Comparison of ENCODE assay signal across 31 cellular contexts in the genomic region with DNA sequence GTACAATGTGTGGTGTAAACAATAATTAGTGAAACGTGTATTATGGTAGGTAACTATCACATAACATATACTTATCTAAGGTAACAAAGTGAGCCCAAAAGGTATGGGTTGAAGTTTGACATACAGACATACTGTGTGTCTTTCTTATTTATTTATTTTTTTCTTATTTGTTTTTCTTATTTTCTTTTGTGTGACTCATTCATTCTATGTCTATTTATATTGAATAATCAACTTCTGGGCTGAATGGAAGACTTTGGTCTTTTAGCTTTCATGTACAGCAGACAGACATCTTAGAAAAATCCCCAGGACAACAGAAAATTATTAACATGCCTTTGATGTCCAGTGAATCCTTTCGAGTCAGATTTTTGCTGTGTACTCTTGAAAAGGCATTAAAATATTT.
"Had no signal": no experiment of that assay in that cellular context is flagged by ENCODE, and none has a peak within 500 bp of the region (broad histone marks: within the 10 kb centered on the region; RNA-seq: fewer than 3 reads in every experiment).

No MANE protein-coding gene starts in this region.

- FAIRE-seq: urothelium cell line had no signal

- H3K9me3 Mint-ChIP-seq: natural killer cell; stimulated activated memory B cell treated with anti-CD40 and anti-IgM and Interleukin-4, amounts not matched to agents 10 μg/mL and 1 μg/mL and 100 μg/mL, for 72 hours had no signal

- ATAC-seq: natural killer cell; psoas muscle; right cardiac atrium; sciatic nerve; stimulated activated memory B cell treated with anti-CD40 and anti-IgM and Interleukin-4, amounts not matched to agents 10 μg/mL and 1 μg/mL and 100 μg/mL, for 72 hours; stimulated activated naive CD8-positive, alpha-beta T cell treated with anti-CD3 and anti-CD28 coated beads, Interleukin-15, amount 100 ng/mL, for 72 hours; stimulated activated naive CD8-positive, alpha-beta T cell treated with anti-CD3 and anti-CD28 coated beads, Interleukin-15, Interleukin-2, amounts not matched to agents 100 U/mL and 50 U/mL, for 24 hours had no signal

- H3K9me3 ChIP-seq: ovary, psoas muscle, suprapubic skin, testis, transverse colon, upper lobe of left lung, vagina had no signal

- H3K4me3 Mint-ChIP-seq: natural killer cell; nephron; neural progenitor cell; stimulated activated memory B cell treated with anti-CD40 and anti-IgM and Interleukin-4, amounts not matched to agents 10 μg/mL and 1 μg/mL and 100 μg/mL, for 72 hours had no signal

- H3K9ac ChIP-seq: neural progenitor cell, parathyroid adenoma had no signal

- H3K27me3 ChIP-seq: neural progenitor cell, ovary, spleen, suprapubic skin, testis, tibial artery, transverse colon, upper lobe of left lung, vagina had no signal

- H2AFZ ChIP-seq: neural progenitor cell, parathyroid adenoma had no signal

- H3K4me2 ChIP-seq: neural progenitor cell, smooth muscle cell had no signal

- H3K4me1 Mint-ChIP-seq: stimulated activated memory B cell treated with anti-CD40 and anti-IgM and Interleukin-4, amounts not matched to agents 10 μg/mL and 1 μg/mL and 100 μg/mL, for 72 hours had no signal

- H3K4me1 ChIP-seq: neural progenitor cell, spleen, testis, upper lobe of left lung, vagina had no signal

- H3K27me3 Mint-ChIP-seq: progenitor cell of endocrine pancreas; stimulated activated memory B cell treated with anti-CD40 and anti-IgM and Interleukin-4, amounts not matched to agents 10 μg/mL and 1 μg/mL and 100 μg/mL, for 72 hours; stimulated activated naive CD8-positive, alpha-beta T cell treated with anti-CD3 and anti-CD28 coated beads, Interleukin-15, amount 100 ng/mL, for 72 hours had no signal

- H3K4me3 ChIP-seq: neural progenitor cell, ovary, psoas muscle, skin epidermis, smooth muscle cell, spleen, suprapubic skin, testis, tibial artery, transverse colon, upper lobe of left lung, vagina had no signal

- H3K79me2 ChIP-seq: parathyroid adenoma had no signal

- H3K27ac Mint-ChIP-seq: nephron; neural progenitor cell; progenitor cell of endocrine pancreas; stimulated activated memory B cell treated with anti-CD40 and anti-IgM and Interleukin-4, amounts not matched to agents 10 μg/mL and 1 μg/mL and 100 μg/mL, for 72 hours; stimulated activated naive CD8-positive, alpha-beta T cell treated with anti-CD3 and anti-CD28 coated beads, Interleukin-15, amount 100 ng/mL, for 72 hours had no signal

- H3K36me3 Mint-ChIP-seq: stimulated activated memory B cell treated with anti-CD40 and anti-IgM and Interleukin-4, amounts not matched to agents 10 μg/mL and 1 μg/mL and 100 μg/mL, for 72 hours had no signal

- H3K27ac ChIP-seq: neural progenitor cell, ovary, parathyroid adenoma, psoas muscle, skin epidermis, spleen, suprapubic skin, testis, tibial artery, transverse colon, upper lobe of left lung, vagina had no signal

- DNase-seq: natural killer cell; occipital lobe; ovary; posterior cingulate gyrus; psoas muscle; right cardiac atrium; spleen; stimulated activated CD4-positive, alpha-beta T cell treated with anti-CD3 and anti-CD28 coated beads, Interleukin-12 subunit alpha, Interleukin-12 subunit beta, amount 100 ng/mL, for 4 hours; stimulated activated CD4-positive, alpha-beta T cell treated with anti-CD3 and anti-CD28 coated beads, Interleukin-1b, Interleukin-23, amount 100 ng/mL, for 48 hours; stimulated activated CD4-positive, alpha-beta T cell treated with anti-CD3 and anti-CD28 coated beads, Interleukin-4, amount 100 ng/mL, for 1 hour; stimulated activated CD4-positive, alpha-beta T cell treated with anti-CD3 and anti-CD28 coated beads, Interleukin-4, amount 100 ng/mL, for 4 hours; stimulated activated CD8-positive, alpha-beta memory T cell treated with anti-CD3 and anti-CD28 coated beads, Interleukin-4, amount 100 ng/mL, for 48 hours; stimulated activated naive CD4-positive, alpha-beta T cell; stimulated activated naive CD8-positive, alpha-beta T cell treated with anti-CD3 and anti-CD28 coated beads, Interleukin-15, amount 100 ng/mL, for 72 hours; stimulated activated naive CD8-positive, alpha-beta T cell treated with anti-CD3 and anti-CD28 coated beads, Interleukin-15, Interleukin-2, amounts not matched to agents 100 U/mL and 50 U/mL, for 24 hours; substantia nigra; testis; tibial artery; transverse colon; upper lobe of left lung had no signal

- H3K36me3 ChIP-seq: neural progenitor cell, ovary, suprapubic skin, transverse colon, upper lobe of left lung, vagina had no signal
